In the genomic region with DNA sequence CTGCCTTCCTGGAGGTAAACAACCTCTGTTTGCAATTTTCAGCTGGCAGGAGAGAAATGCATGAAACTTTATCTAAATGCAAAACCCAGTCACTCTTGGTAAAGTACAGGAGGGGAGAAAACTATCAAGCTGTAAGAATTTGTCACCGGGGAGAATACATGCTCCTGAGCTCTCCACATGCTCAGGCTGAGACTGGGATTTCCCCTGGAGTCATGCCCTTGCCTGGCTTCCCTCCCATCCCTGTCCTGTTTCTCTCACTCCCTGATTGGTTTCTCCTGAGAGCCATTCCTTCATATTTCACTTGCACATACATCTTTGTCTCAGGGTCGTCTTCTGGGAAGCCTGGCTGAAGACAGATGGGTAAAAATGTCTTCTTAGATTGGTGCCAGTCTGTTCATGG, we compare ENCODE assay signal across 21 cellular contexts. TPM values are rescaled to one million over a fixed set of nuclear protein-coding genes. Genes with fewer than 3 reads are reported as not detected.
DNase-seq lines count a peak whose midpoint lies in the region; ATAC-seq, FAIRE-seq and TF ChIP-seq lines count a peak whose summit lies in the region.
"Had no signal": no experiment of that assay in that cellular context is flagged by ENCODE, and none has a peak within 500 bp of the region (broad histone marks: within the 10 kb centered on the region; RNA-seq: fewer than 3 reads in every experiment).

No MANE protein-coding gene starts in this region.

- H3K79me2 ChIP-seq in PC-3 (ENCODE audit: low read length), result no peaks in the 10 kb centered on the region

- no peaks in the 10 kb centered on the region for H3K9me3 ChIP-seq in PC-3 (ENCODE audit: low read length)
- no peaks in the 10 kb centered on the region for H3K9me3 ChIP-seq in kidney (ENCODE audit: control insufficient read depth in 1 of 2, low read length in 2 of 2)
- H3K9me3 ChIP-seq: SK-N-SH, testis had no signal

- H3K36me3 ChIP-seq in PC-3 (ENCODE audit: low read depth, low read length) (no peaks in the 10 kb centered on the region), kidney (ENCODE audit: control insufficient read depth in 1 of 2, insufficient read depth in 2 of 2, low read length in 2 of 2) (no peaks in the 10 kb centered on the region)

- ATAC-seq in PC-3, result no peak
- ATAC-seq in GM18502 (IDR thresholded peaks at IDR 0.05; ENCODE audit: poor library complexity, unreplicated experiment), result no peak
- ATAC-seq in HG03457 (IDR thresholded peaks at IDR 0.05; ENCODE audit: unreplicated experiment), result no peak

- H3K27ac ChIP-seq in PC-3 (ENCODE audit: low read length) (no peak overlapping the region), kidney (ENCODE audit: low read depth in 2 of 2, low read length in 2 of 2) (no peak overlapping the region), dorsolateral prefrontal cortex (no peak overlapping the region)
- H3K27ac ChIP-seq: C4-2B, coronary artery, HL-60, testis had no signal

- H3K4me3 ChIP-seq in PC-3 (ENCODE audit: low read length) (no peak overlapping the region), kidney (ENCODE audit: low read length in 2 of 2) (no peak overlapping the region), dorsolateral prefrontal cortex (no peak overlapping the region)
- H3K4me3 ChIP-seq: coronary artery, lung, testis had no signal

- H3F3A ChIP-seq in PC-3 (ENCODE audit: low read length, unreplicated experiment), result peaks cover 3% of the 10 kb centered on the region

- no peaks in the 10 kb centered on the region for H4K20me1 ChIP-seq in PC-3 (ENCODE audit: low read length)

- no peak overlapping the region for H3K9ac ChIP-seq in PC-3 (ENCODE audit: low read length)
- H3K9ac ChIP-seq in kidney (ENCODE audit: low read length in 2 of 2), result no peak overlapping the region
- H3K9ac ChIP-seq: SK-N-SH had no signal

- peak overlapping the region; percentile 27; the same call in 1 of the 2 replicates for H2AFZ ChIP-seq in PC-3 (ENCODE audit: low read length)

- CTCF ChIA-PET in PC-3 (lab: Charles Lee), result interaction anchor here (0.7 kb wide), 1 partner anchor 268 kb away, joined by 4 read pairs; no protein-coding TSS in a partner anchor

- H3K4me1 ChIP-seq in PC-3 (ENCODE audit: insufficient read depth, low read length) (peaks cover 20% of the 10 kb centered on the region), kidney (ENCODE audit: control insufficient read depth in 1 of 2, insufficient read depth in 1 of 2, low read depth in 1 of 2, low read length in 2 of 2) (peaks cover 3 to 4% of the 10 kb centered on the region in 2 donors)
- H3K4me1 ChIP-seq: testis had no signal

- BruUV-seq in PC-3 (replicated peaks; lab: Mats Ljungman, UMichigan), result no TSS peak

- no peak for TF ChIP-seq CTCF in PC-3 (conservative IDR thresholded peaks at IDR 0.05; ENCODE audit: low read depth, low read length)
- no peak for TF ChIP-seq CTCF in kidney (IDR thresholded peaks at IDR 0.05; ENCODE audit: borderline replicate concordance, extremely low read depth, insufficient read depth)
- no peak for TF ChIP-seq CTCF in dorsolateral prefrontal cortex (IDR thresholded peaks at IDR 0.05 in 54 of 56, conservative IDR thresholded peaks at IDR 0.05 in 2 of 56; ENCODE audit: low read depth in 1 of 56, partially characterized antibody in 56 of 56)

- DNase-seq in EH (ENCODE audit: low read depth), result peak; percentile 54
- no peak for DNase-seq in PC-3
- DNase-seq in fibroblast of gingiva (ENCODE audit: low read depth), result peak; percentile 46
- peak; percentile 30 for DNase-seq in myocyte (ENCODE audit: low read depth)
- no peak for DNase-seq in kidney
- DNase-seq in dorsolateral prefrontal cortex, result no peak
- DNase-seq: activated CD4-positive, alpha-beta T cell treated with anti-CD3 and anti-CD28 coated beads, Interleukin-2, amount 50 U/mL, for 1 hour; activated naive CD8-positive, alpha-beta T cell treated with anti-CD3 and anti-CD28 coated beads for 36 hours; activated T-cell treated with anti-CD3 and anti-CD28 coated beads, Interleukin-2, amount 50 U/mL, for 24 hours; DMS79; KG1; NCI-H146; NCI-H446; SK-N-SH; testis had no signal

- intact Hi-C loops in PC-3 (cut with micrococcal nuclease) (no loop called here), kidney (cut with DNase I) (no loop called here), dorsolateral prefrontal cortex (cut with DNase I) (no loop called here)

- no peak for FAIRE-seq in kidney (lab: Jason Lieb, UNC)

- H3K27me3 ChIP-seq in PC-3 (ENCODE audit: low read length) (no peaks in the 10 kb centered on the region), dorsolateral prefrontal cortex (no peaks in the 10 kb centered on the region)
- H3K27me3 ChIP-seq: testis had no signal

- H3K9me2 ChIP-seq in PC-3 (replicated peaks; ENCODE audit: low read length), result no peaks in the 10 kb centered on the region
- H3K9me2 ChIP-seq: SK-N-SH had no signal

- H3K4me2 ChIP-seq in PC-3 (ENCODE audit: low read length), result no peak overlapping the region
- H3K4me2 ChIP-seq: SK-N-SH had no signal

- POLR2A ChIA-PET in PC-3 (lab: Charles Lee; ENCODE audit: unreplicated experiment), result no interaction called here

RNA-seq across cellular contexts. Expression of gene SPATS2L, which starts 52.9 kb away (rescaled TPM):
- total RNA-seq in PC-3 (2014; rRNA removed), result 144 and 174 TPM in 2 replicates
- total RNA-seq in myocyte, result 491 and 570 TPM in 2 replicates
- 166 TPM for polyA plus RNA-seq in myocyte (2012)
- total RNA-seq in kidney, result 166 TPM
- 86.1 TPM for polyA plus RNA-seq in kidney (ENCODE audit: insufficient read depth, low read depth, low replicate concordance)
- 100 to 1,000 TPM in 1 of 120 experiments, 10 to 100 TPM in 119; 43.6 to 101 (median 74.3) TPM for total RNA-seq in dorsolateral prefrontal cortex

Comparison
In these comparisons a context has a peak if more than half of its experiments do, and no peak if none do; other contexts are left out.
1. DNase-seq: peak in EH (single experiment), fibroblast of gingiva (single experiment) and myocyte (single experiment); none in PC-3 (single experiment), kidney (single experiment) and dorsolateral prefrontal cortex (0 of 10).